Comparison of ENCODE assay signal across 26 cellular contexts in the genomic region with DNA sequence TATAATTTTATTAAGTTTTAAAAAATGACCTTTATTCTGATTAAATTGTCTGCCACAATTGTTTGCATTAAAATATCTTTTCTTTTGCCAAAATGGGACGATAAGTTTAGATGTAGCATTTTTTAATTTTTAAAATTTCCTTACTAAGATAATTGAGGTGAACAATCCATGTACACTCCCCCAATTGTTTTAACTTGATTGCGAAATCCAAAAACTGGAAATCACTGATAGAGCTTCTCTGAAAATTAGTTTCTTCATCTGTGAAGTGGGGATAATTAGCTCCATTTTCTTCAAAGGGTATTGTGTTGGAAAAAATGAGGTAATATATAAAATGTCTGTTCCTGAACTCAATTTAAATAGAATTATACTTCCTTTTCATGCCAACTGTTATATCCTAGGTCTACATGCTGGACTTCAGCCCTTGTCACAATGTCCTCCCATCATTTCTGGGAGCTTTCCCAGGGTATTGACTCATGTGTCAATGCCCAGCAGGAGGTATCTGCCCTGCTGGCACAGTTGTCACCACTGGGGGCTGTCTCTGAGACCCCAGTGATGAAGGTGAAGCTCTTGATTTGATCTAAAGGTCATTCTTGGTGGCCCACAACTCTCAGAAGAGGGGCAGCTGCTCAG. TPM values are rescaled to one million over a fixed set of nuclear protein-coding genes. Genes with fewer than 3 reads are reported as not detected.
DNase-seq lines count a peak whose midpoint lies in the region; ATAC-seq, FAIRE-seq and TF ChIP-seq lines count a peak whose summit lies in the region.
"Had no signal": no experiment of that assay in that cellular context is flagged by ENCODE, and none has a peak within 500 bp of the region (broad histone marks: within the 10 kb centered on the region; RNA-seq: fewer than 3 reads in every experiment).

No MANE protein-coding gene starts in this region.

- peak overlapping the region; percentile 13 to 78 (median 70) for H3K27ac ChIP-seq in heart right ventricle
- H3K27ac ChIP-seq in H1 (ENCODE audit: low read depth, low read length): no peak overlapping the region
- H3K27ac ChIP-seq in rectal smooth muscle tissue (ENCODE audit: low read depth, low read length): peak overlapping the region; percentile 91
- H3K27ac ChIP-seq in vagina: peak overlapping the region; percentile 70
- H3K27ac ChIP-seq: KMS-11 had no signal

- H3K27me3 ChIP-seq in heart right ventricle (no peaks in the 10 kb centered on the region), H1 (replicated peaks in 1 of 4; ENCODE audit: control insufficient read depth in 3 of 4, extremely low read depth in 1 of 4, insufficient read depth in 3 of 4, low read length in 3 of 4) (no peaks in the 10 kb centered on the region; a peak in 1 of 7 replicates), rectal smooth muscle tissue (ENCODE audit: control insufficient read depth, insufficient read depth, low read length) (no peaks in the 10 kb centered on the region), vagina (no peaks in the 10 kb centered on the region)

- no peak overlapping the region for H4K8ac ChIP-seq in H1 (ENCODE audit: extremely low read depth, insufficient read depth, low read length)

- H4K20me1 ChIP-seq in H1 (replicated peaks in 1 of 2; ENCODE audit: control insufficient read depth in 1 of 2, insufficient read depth in 2 of 2, low read length in 2 of 2): peaks cover 0 to 2% of the 10 kb centered on the region in 2 experiments

- H3K23ac ChIP-seq in H1 (ENCODE audit: insufficient read length): no peak overlapping the region

- no peak overlapping the region for H3K18ac ChIP-seq in H1 (ENCODE audit: extremely low read depth, low read length)

- H2BK20ac ChIP-seq in H1 (ENCODE audit: low read length): no peak overlapping the region

- no peak overlapping the region for H3K4ac ChIP-seq in H1 (replicated peaks; ENCODE audit: insufficient read length, low read depth, low read length)

- H2AK5ac ChIP-seq in H1 (ENCODE audit: low read depth, low read length): no peak overlapping the region

- no peak for ATAC-seq in heart right ventricle
- no peak for ATAC-seq in left cardiac atrium
- ATAC-seq in GM19463 (IDR thresholded peaks at IDR 0.05; ENCODE audit: unreplicated experiment): no peak
- ATAC-seq in GM21786 (IDR thresholded peaks at IDR 0.05; ENCODE audit: unreplicated experiment): no peak
- ATAC-seq: stimulated activated naive CD8-positive, alpha-beta T cell treated with anti-CD3 and anti-CD28 coated beads, Interleukin-15, amount 100 ng/mL, for 72 hours had no signal

- H3K79me2 ChIP-seq in H1 (ENCODE audit: control insufficient read depth in 1 of 2, insufficient read depth in 2 of 2, low read length in 2 of 2): no peaks in the 10 kb centered on the region

- H2AFZ ChIP-seq in H1 (ENCODE audit: low read length): no peak overlapping the region

- no peak overlapping the region for H3K9ac ChIP-seq in H1 (replicated peaks in 1 of 4; ENCODE audit: extremely low read depth in 1 of 4, low read depth in 3 of 4, low read length in 3 of 4)
- no peak overlapping the region for H3K9ac ChIP-seq in rectal smooth muscle tissue (ENCODE audit: low read length)
- H3K9ac ChIP-seq: KMS-11 had no signal

- H3K9me3 ChIP-seq in heart right ventricle: no peaks in the 10 kb centered on the region
- H3K9me3 ChIP-seq in H1 (ENCODE audit: insufficient read depth in 2 of 2, low read depth in 1 of 2, low read length in 1 of 2): no peaks in the 10 kb centered on the region
- H3K9me3 ChIP-seq in vagina: no peaks in the 10 kb centered on the region

- peaks cover 18 to 63% (median 49%) of the 10 kb centered on the region in 9 donors for H3K4me1 ChIP-seq in heart right ventricle
- peaks cover 1 to 9% (median 4%) of the 10 kb centered on the region in 4 experiments; a peak in 5 of 7 replicates for H3K4me1 ChIP-seq in H1 (replicated peaks in 1 of 4; ENCODE audit: control insufficient read depth in 3 of 4, insufficient read depth in 4 of 4, low read length in 3 of 4)
- peaks cover 29% of the 10 kb centered on the region for H3K4me1 ChIP-seq in rectal smooth muscle tissue (ENCODE audit: control insufficient read depth, insufficient read depth, low read length)
- peaks cover 23% of the 10 kb centered on the region for H3K4me1 ChIP-seq in vagina

- H4K91ac ChIP-seq in H1 (replicated peaks; ENCODE audit: insufficient read length, low read length): no peak overlapping the region

- H3K4me3 ChIP-seq in heart right ventricle (no peak overlapping the region), H1 (ENCODE audit: extremely low read depth in 1 of 4, insufficient read depth in 2 of 4, low read depth in 3 of 4, low read length in 4 of 4) (no peak overlapping the region), rectal smooth muscle tissue (ENCODE audit: low read length) (no peak overlapping the region), vagina (no peak overlapping the region)

- H3K23me2 ChIP-seq in H1 (ENCODE audit: low read depth, low read length): no peaks in the 10 kb centered on the region

- DNase-seq in heart right ventricle (no peak), left cardiac atrium (no peak), H1 (ENCODE audit: low read depth in 1 of 2, low spot score in 2 of 2) (no peak), vagina (ENCODE audit: extremely low spot score in 2 of 2) (no peak), NCI-H146 (lab: John Stamatoyannopoulos, UW) (no peak)
- DNase-seq: activated CD4-positive, alpha-beta memory T cell treated with anti-CD3 and anti-CD28 coated beads, Interleukin-2, amount 10 ng/mL, durations not matched to agents 7 days and 5 days; activated CD4-positive, CD25-positive, alpha-beta regulatory T cell treated with anti-CD3 and anti-CD28 coated beads, Interleukin-2, amount 50 U/mL, for 72 hours; activated CD8-positive, alpha-beta memory T cell treated with anti-CD3 and anti-CD28 coated beads, Interleukin-2, amount 50 U/mL, for 4 hours; activated naive CD4-positive, alpha-beta T cell; AML-193; CD4-positive, alpha-beta T cell; dermis blood vessel endothelial cell; DND-41; endodermal cell; MM.1S; NCI-H2029 treated with DMSO at 0.1 percent for 48 hours; NCI-H2227 treated with DMSO at 0.1 percent for 48 hours; NCI-H69; SIG-M5; stimulated activated CD4-positive, alpha-beta T cell treated with anti-CD3 and anti-CD28 coated beads, Interleukin-1b, Interleukin-23, amount 100 ng/mL, for 48 hours; stimulated activated naive CD8-positive, alpha-beta T cell treated with anti-CD3 and anti-CD28 coated beads, Interleukin-15, amount 100 ng/mL, for 72 hours had no signal

- no peak overlapping the region for H2BK15ac ChIP-seq in H1 (ENCODE audit: low read length)

- no peak overlapping the region for H2BK120ac ChIP-seq in H1 (replicated peaks; ENCODE audit: low read depth, low read length)

- TF ChIP-seq POLR2A in H1 (IDR thresholded peaks at IDR 0.05; ENCODE audit: control extremely low read depth in 1 of 2, low read depth in 2 of 2, low read length in 2 of 2) (no peak), vagina (IDR thresholded peaks at IDR 0.05) (no peak)

- no peak for FAIRE-seq in H1 (lab: Jason Lieb, UNC)
- FAIRE-seq: HTR-8/SVneo had no signal

- no peaks in the 10 kb centered on the region for H3K79me1 ChIP-seq in H1 (ENCODE audit: low read depth, low read length)

- H3K56ac ChIP-seq in H1 (replicated peaks; ENCODE audit: insufficient read length, low read depth, low read length): no peak overlapping the region

- H3K36me3 ChIP-seq in heart right ventricle (no peaks in the 10 kb centered on the region), H1 (ENCODE audit: control insufficient read depth in 2 of 4, insufficient read depth in 4 of 4, low read length in 3 of 4) (no peaks in the 10 kb centered on the region), rectal smooth muscle tissue (ENCODE audit: control insufficient read depth, insufficient read depth, low read length) (no peaks in the 10 kb centered on the region), vagina (no peaks in the 10 kb centered on the region)

- POLR2A ChIA-PET in H1 (lab: Charles Lee; ENCODE audit: partially characterized antibody): interaction anchor here (1.2 kb wide), 1 partner anchor 28 kb away, joined by 4 read pairs; the partner anchor contains the start of gene NAV2

- TF ChIP-seq CTCF in heart right ventricle (IDR thresholded peaks at IDR 0.05) (no peak), H1 (IDR thresholded peaks at IDR 0.05; ENCODE audit: control extremely low read depth in 1 of 3, insufficient read depth in 1 of 3, low read depth in 1 of 3, low read length in 3 of 3) (no peak), vagina (IDR thresholded peaks at IDR 0.05) (no peak)

- TF ChIP-seq EP300 in H1 (IDR thresholded peaks at IDR 0.05; ENCODE audit: borderline replicate concordance in 1 of 2, low read depth in 2 of 2, low read length in 2 of 2): no peak

- no peak overlapping the region for H4K5ac ChIP-seq in H1 (ENCODE audit: insufficient read length, low read depth, low read length)

- 86 to 91% methylated on average over 2 of the region's 2 CpGs for WGBS in heart right ventricle, 2 donors
- 88% methylated on average over 2 of the region's 2 CpGs; no CpG with 5 or more reads in 1 of the 2 experiments for WGBS in H1 (ENCODE audit: extremely low coverage in 1 of 2, insufficient coverage in 1 of 2, insufficient read length in 1 of 2, insufficient replicate concordance in 2 of 2, low coverage in 1 of 2, low lambda C conversion rate in 2 of 2, missing lambda C conversion rate in 1 of 2), 2 experiments

- H3K4me2 ChIP-seq in H1 (ENCODE audit: insufficient read depth in 1 of 2, low read depth in 2 of 2, low read length in 2 of 2): no peak overlapping the region
- H3K4me2 ChIP-seq: KMS-11 had no signal

- H3K14ac ChIP-seq in H1 (ENCODE audit: insufficient read length): no peak overlapping the region

- TF ChIP-seq RAD21 in H1 (IDR thresholded peaks at IDR 0.05 in 1 of 2, conservative IDR thresholded peaks at IDR 0.05 in 1 of 2; ENCODE audit: low read depth in 2 of 2, low read length in 2 of 2): no peak

- no peak overlapping the region for H2BK5ac ChIP-seq in H1 (ENCODE audit: low read depth, low read length)

- H2BK12ac ChIP-seq in H1 (ENCODE audit: low read depth, low read length): no peak overlapping the region

- intact Hi-C loops in heart right ventricle (cut with DNase I): loop anchor here in 3 of 10 donors (2.0 to 10.0 kb wide), 3 partner anchors 29 to 109 kb away; partner anchors contain the start of gene NAV2 (in 1 of the 3)
- intact Hi-C loops in left cardiac atrium (cut with DNase I): no loop called here
- intact Hi-C loops in vagina (cut with DNase I): loop anchor here (5.0 kb wide), 1 partner anchor 107 kb away; no protein-coding TSS in a partner anchor

- CTCF ChIA-PET in H1 (lab: Charles Lee; ENCODE audit: partially characterized antibody): interaction anchor here (0.6 to 2.1 kb wide), 3 partner anchors 9 to 78 kb away, joined by 3 to 7 read pairs (median 4); no protein-coding TSS in a partner anchor

RNA-seq across cellular contexts. Expression of gene NAV2, which starts 28.7 kb away (rescaled TPM):
- total RNA-seq in heart right ventricle: 10 to 100 TPM; 11.3 to 34.7 (median 23.7) TPM
- 1 to 10 TPM; 6.9 to 9.1 TPM for polyA plus RNA-seq in heart right ventricle
- 10 to 100 TPM; 12.3 to 15.3 TPM for total RNA-seq in left cardiac atrium
- total RNA-seq in H1 (2021; fragmentation: NEBNext Ultra II Directional; extraction: Animal tissue kit (Norgen Biotek cat#: 25700)): 66.9 and 73.6 TPM in 2 replicates
- 35.2 and 35.6 TPM in 2 replicates for polyA plus RNA-seq in H1 (2011; rRNA removed)
- polyA plus RNA-seq in H1 (2011; cell fraction: cytosol; rRNA removed): 21.6 TPM
- polyA plus RNA-seq in H1 (2011; cell fraction: nucleus; rRNA removed): 81.7 TPM
- polyA plus RNA-seq in H1 (2012, experiment 1 of 2): 40.1 to 57.0 TPM (median 50.4 TPM) in 4 replicates
- 6.8 TPM for polyA plus RNA-seq in H1 (2012, experiment 2 of 2)
- polyA plus RNA-seq in H1 (2013, experiment 1 of 2): 20.8 TPM
- polyA plus RNA-seq in H1 (2013, experiment 2 of 2): 18.0 TPM
- polyA minus RNA-seq in H1 (2011; rRNA and poly(A)+ RNA removed): 96.9 and 105 TPM in 2 replicates
- polyA minus RNA-seq in H1 (2011; cell fraction: cytosol; rRNA and poly(A)+ RNA removed): 61.2 TPM
- 145 TPM for polyA minus RNA-seq in H1 (2011; cell fraction: nucleus; rRNA and poly(A)+ RNA removed)
- 25.3 TPM for total RNA-seq in vagina
